Comparison of ENCODE assay signal across 14 cellular contexts in genomic region chr7:22157552-22157951, GRCh38.
"Had no signal": no experiment of that assay in that cellular context is flagged by ENCODE, and none has a peak within 500 bp of the region (broad histone marks: within the 10 kb centered on the region; RNA-seq: fewer than 3 reads in every experiment).

No MANE protein-coding gene starts in this region.

- H3K27ac ChIP-seq: left lung, prostate gland, right atrium auricular region had no signal

- H3K4me3 ChIP-seq: left lung, mucosa of descending colon, prostate gland, right atrium auricular region had no signal

- FAIRE-seq: frontal cortex, kidney had no signal

- DNase-seq: cortex of kidney; effector CD4-positive, alpha-beta T cell; kidney; left cardiac atrium; left lung; mesenchymal stem cell; mucosa of descending colon; naive B cell; stimulated activated CD4-positive, alpha-beta T cell treated with anti-CD3 and anti-CD28 coated beads, Interleukin-2, amount 100 ng/mL, for 24 hours; stimulated activated CD4-positive, alpha-beta T cell treated with anti-CD3 and anti-CD28 coated beads, Interleukin-4, amount 100 ng/mL, for 24 hours; stimulated activated naive CD8-positive, alpha-beta T cell treated with anti-CD3 and anti-CD28 coated beads, Interleukin-15, Interleukin-2, amounts not matched to agents 100 U/mL and 50 U/mL, for 24 hours had no signal

- H3K36me3 ChIP-seq: prostate gland had no signal

- H3K27me3 ChIP-seq: left lung, right atrium auricular region had no signal

- H3K9me3 ChIP-seq: left lung, mucosa of descending colon, prostate gland, right atrium auricular region had no signal

- H3K4me1 ChIP-seq: left lung, prostate gland, right atrium auricular region had no signal
